15 cellular contexts compared by ENCODE assay signal in genomic region chr7:25311346-25311745, GRCh38.
DNase-seq lines count a peak whose midpoint lies in the region; ATAC-seq and TF ChIP-seq lines count a peak whose summit lies in the region.
"Had no signal": no experiment of that assay in that cellular context is flagged by ENCODE, and none has a peak within 500 bp of the region (broad histone marks: within the 10 kb centered on the region; RNA-seq: fewer than 3 reads in every experiment).

No MANE protein-coding gene starts in this region.

- H3K9me2 ChIP-seq in PC-3 (replicated peaks; ENCODE audit: low read length), result no peaks in the 10 kb centered on the region

- H3K4me1 ChIP-seq in PC-3 (ENCODE audit: insufficient read depth, low read length), result no peaks in the 10 kb centered on the region
- H3K4me1 ChIP-seq: BLaER1 had no signal

- BruUV-seq in PC-3 (replicated peaks; lab: Mats Ljungman, UMichigan), result no TSS peak

- POLR2A ChIA-PET in PC-3 (lab: Charles Lee; ENCODE audit: unreplicated experiment), result no interaction called here

- no peak overlapping the region for H3K9ac ChIP-seq in PC-3 (ENCODE audit: low read length)
- H3K9ac ChIP-seq: BLaER1 had no signal

- H3F3A ChIP-seq in PC-3 (ENCODE audit: low read length, unreplicated experiment), result no peaks in the 10 kb centered on the region

- H2AFZ ChIP-seq in PC-3 (ENCODE audit: low read length), result no peak overlapping the region

- in situ Hi-C loops in ACHN (cut with HindIII; ENCODE audit: low pct_ligation_motif_present, low pct_unique_long_range_greater_than_20kb, low sequenced_read_pairs), result no loop called here

- CTCF ChIA-PET in PC-3 (lab: Charles Lee), result no interaction called here

- H3K36me3 ChIP-seq in PC-3 (ENCODE audit: low read depth, low read length), result no peaks in the 10 kb centered on the region
- H3K36me3 ChIP-seq: BLaER1, Peyer's patch had no signal

- H3K4me3 ChIP-seq in PC-3 (ENCODE audit: low read length) (no peak overlapping the region), epithelial cell of esophagus (ENCODE audit: low read length) (no peak overlapping the region)
- H3K4me3 ChIP-seq: BLaER1, GM12878, Peyer's patch had no signal

- no peaks in the 10 kb centered on the region for H4K20me1 ChIP-seq in PC-3 (ENCODE audit: low read length)
- H4K20me1 ChIP-seq: BLaER1 had no signal

- no peak overlapping the region for H3K27ac ChIP-seq in PC-3 (ENCODE audit: low read length)
- H3K27ac ChIP-seq: BLaER1, Peyer's patch had no signal

- ATAC-seq in PC-3, result 0 out of 2 replicates have a peak, but pooled peaks have one; percentile 24
- ATAC-seq: GM12878 had no signal

- no peak overlapping the region for H3K4me2 ChIP-seq in PC-3 (ENCODE audit: low read length)
- H3K4me2 ChIP-seq: BLaER1 had no signal

- no peak for TF ChIP-seq CTCF in PC-3 (conservative IDR thresholded peaks at IDR 0.05; ENCODE audit: low read depth, low read length)
- TF ChIP-seq CTCF in epithelial cell of esophagus (IDR thresholded peaks at IDR 0.05; ENCODE audit: insufficient read depth, low read depth, low read length, missing control alignments), result no peak

- no peaks in the 10 kb centered on the region for H3K9me3 ChIP-seq in PC-3 (ENCODE audit: low read length)
- H3K9me3 ChIP-seq: BLaER1, Peyer's patch had no signal

- DNase-seq in HS-5 (ENCODE audit: low read depth) (peak; percentile 49), PC-3 (peak; percentile 38), epithelial cell of esophagus (ENCODE audit: low read depth) (peak; percentile 85), kidney tubule cell (ENCODE audit: low spot score) (peak; percentile 92), ACHN (no peak), DMS 273 (lab: John Stamatoyannopoulos, UW; ENCODE audit: unreplicated experiment) (no peak)
- DNase-seq in activated naive CD4-positive, alpha-beta T cell treated with anti-CD3 and anti-CD28 coated beads, Interleukin-2, amount 50 U/mL, for 16 hours, result no peak
- DNase-seq: CD8-positive, alpha-beta memory T cell; HCEC 1CT; NCI-H1105 treated with DMSO at 0.1 percent for 48 hours; NCI-H187; NCI-H774; Peyer's patch had no signal

- H3K27me3 ChIP-seq in PC-3 (ENCODE audit: low read length), result peaks cover 66% of the 10 kb centered on the region
- H3K27me3 ChIP-seq: BLaER1, Peyer's patch had no signal

- intact Hi-C loops in PC-3 (cut with micrococcal nuclease), result no loop called here

- H3K79me2 ChIP-seq in PC-3 (ENCODE audit: low read length), result no peaks in the 10 kb centered on the region

Comparison
In these comparisons a context has a peak if more than half of its experiments do, and no peak if none do; other contexts are left out.
1. DNase-seq: peak in HS-5 (single experiment), PC-3 (single experiment), epithelial cell of esophagus (single experiment) and kidney tubule cell (single experiment); none in ACHN (single experiment), DMS 273 (single experiment) and activated naive CD4-positive, alpha-beta T cell treated with anti-CD3 and anti-CD28 coated beads, Interleukin-2, amount 50 U/mL, for 16 hours (single experiment).